In the genomic region with DNA sequence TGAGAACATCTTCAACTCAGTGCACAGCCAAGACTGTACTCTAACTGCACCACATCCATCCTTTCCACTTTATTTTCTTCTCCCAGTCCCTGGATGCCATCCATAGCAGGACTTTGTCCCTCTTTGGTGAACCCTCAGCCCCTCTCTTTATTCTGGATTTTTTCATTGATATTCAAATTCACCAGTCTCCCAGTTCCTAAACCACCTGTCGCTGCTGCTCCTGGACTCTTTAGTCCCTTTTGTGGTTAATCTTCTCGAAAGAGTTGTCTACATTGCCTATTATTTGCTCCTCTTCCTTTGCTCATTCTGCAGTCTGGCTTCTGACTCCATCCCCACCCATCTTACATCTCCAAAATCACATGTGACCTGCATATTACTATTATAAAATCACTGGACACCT, we compare ENCODE assay signal across 26 cellular contexts.
"Had no signal": no experiment of that assay in that cellular context is flagged by ENCODE, and none has a peak within 500 bp of the region (broad histone marks: within the 10 kb centered on the region; RNA-seq: fewer than 3 reads in every experiment).

No MANE protein-coding gene starts in this region.

- DNase-seq: stimulated activated CD4-positive, alpha-beta T cell treated with anti-CD3 and anti-CD28 coated beads, Interleukin-2, amount 100 ng/mL, for 48 hours; stimulated activated CD4-positive, alpha-beta T cell treated with anti-CD3 and anti-CD28 coated beads, Interleukin-4, amount 100 ng/mL, for 1 hour; stimulated activated CD4-positive, alpha-beta T cell treated with anti-CD3 and anti-CD28 coated beads, Interleukin-4, amount 100 ng/mL, for 24 hours; stimulated activated CD4-positive, alpha-beta T cell treated with anti-CD3 and anti-CD28 coated beads, Interleukin-4, amount 100 ng/mL, for 4 hours; stimulated activated CD8-positive, alpha-beta memory T cell treated with anti-CD3 and anti-CD28 coated beads, Interleukin-4, amount 100 ng/mL, for 48 hours; stimulated activated naive B cell treated with anti-CD40 and anti-IgM and Interleukin-4, amounts not matched to agents 10 μg/mL and 1 μg/mL and 100 μg/mL, for 72 hours; stimulated activated naive CD4-positive, alpha-beta T cell; stimulated activated naive CD4-positive, alpha-beta T cell treated with Interleukin-2 at 50 U/mL for 16 hours; stimulated activated naive CD8-positive, alpha-beta T cell treated with anti-CD3 and anti-CD28 coated beads, Interleukin-15, amount 100 ng/mL, for 72 hours; stimulated activated naive CD8-positive, alpha-beta T cell treated with anti-CD3 and anti-CD28 coated beads, Interleukin-15, Interleukin-2, amounts not matched to agents 100 U/mL and 50 U/mL, for 24 hours; stomach; substantia nigra; testis; thyroid gland; transverse colon; upper lobe of left lung; upper lobe of right lung; uterus had no signal

- H3K9me3 ChIP-seq: stomach, suprapubic skin, testis, thoracic aorta, thyroid gland, tibial nerve, transverse colon, upper lobe of left lung, upper lobe of right lung, uterus, vagina had no signal

- H3K27me3 Mint-ChIP-seq: stimulated activated naive B cell treated with anti-CD40 and anti-IgM and Interleukin-4, amounts not matched to agents 10 μg/mL and 1 μg/mL and 100 μg/mL, for 72 hours; stimulated activated naive CD8-positive, alpha-beta T cell treated with anti-CD3 and anti-CD28 coated beads, Interleukin-15, amount 100 ng/mL, for 72 hours; stimulated activated naive CD8-positive, alpha-beta T cell treated with anti-CD3 and anti-CD28 coated beads, Interleukin-15, Interleukin-2, amounts not matched to agents 100 ng/mL and 50 ng/mL, for 24 hours; type B pancreatic cell had no signal

- H3K27ac Mint-ChIP-seq: stimulated activated effector memory CD8-positive, alpha-beta T cell treated with anti-CD3 and anti-CD28 coated beads, Interleukin-12 subunit alpha, Interleukin-12 subunit beta, amount 100 ng/mL, for 72 hours; stimulated activated memory B cell treated with anti-CD40 and anti-IgM and Interleukin-4, amounts not matched to agents 10 μg/mL and 1 μg/mL and 100 μg/mL, for 72 hours; stimulated activated naive B cell treated with anti-CD40 and anti-IgM and Interleukin-4, amounts not matched to agents 10 μg/mL and 1 μg/mL and 100 μg/mL, for 72 hours; stimulated activated naive CD8-positive, alpha-beta T cell treated with anti-CD3 and anti-CD28 coated beads, Interleukin-15, amount 100 ng/mL, for 72 hours; stimulated activated naive CD8-positive, alpha-beta T cell treated with anti-CD3 and anti-CD28 coated beads, Interleukin-15, Interleukin-2, amounts not matched to agents 100 ng/mL and 50 ng/mL, for 24 hours; type B pancreatic cell had no signal

- H3K4me3 ChIP-seq: stomach, suprapubic skin, testis, thoracic aorta, thyroid gland, tibial nerve, transverse colon, upper lobe of left lung, upper lobe of right lung, uterus, vagina had no signal

- H3K9me3 Mint-ChIP-seq: stimulated activated effector memory CD8-positive, alpha-beta T cell treated with anti-CD3 and anti-CD28 coated beads, Interleukin-12 subunit alpha, Interleukin-12 subunit beta, amount 100 ng/mL, for 72 hours; stimulated activated memory B cell treated with anti-CD40 and anti-IgM and Interleukin-4, amounts not matched to agents 10 μg/mL and 1 μg/mL and 100 μg/mL, for 72 hours; stimulated activated naive B cell treated with anti-CD40 and anti-IgM and Interleukin-4, amounts not matched to agents 10 μg/mL and 1 μg/mL and 100 μg/mL, for 72 hours; stimulated activated naive CD8-positive, alpha-beta T cell treated with anti-CD3 and anti-CD28 coated beads, Interleukin-15, amount 100 ng/mL, for 72 hours; stimulated activated naive CD8-positive, alpha-beta T cell treated with anti-CD3 and anti-CD28 coated beads, Interleukin-15, Interleukin-2, amounts not matched to agents 100 ng/mL and 50 ng/mL, for 24 hours; type B pancreatic cell had no signal

- H3K27me3 ChIP-seq: stomach, suprapubic skin, testis, thyroid gland, tibial nerve, transverse colon, upper lobe of left lung, upper lobe of right lung, uterus, vagina had no signal

- H3K4me1 ChIP-seq: uterus had no signal

- H3K27ac ChIP-seq: stomach, suprapubic skin, testis, thoracic aorta, thyroid gland, tibial nerve, transverse colon, upper lobe of left lung, upper lobe of right lung, uterus, vagina had no signal

- H3K36me3 ChIP-seq: stomach, suprapubic skin, thoracic aorta, thyroid gland, tibial nerve, transverse colon, upper lobe of left lung, upper lobe of right lung, uterus, vagina had no signal

- H3K36me3 Mint-ChIP-seq: stimulated activated effector memory CD8-positive, alpha-beta T cell treated with anti-CD3 and anti-CD28 coated beads, Interleukin-12 subunit alpha, Interleukin-12 subunit beta, amount 100 ng/mL, for 72 hours; stimulated activated memory B cell treated with anti-CD40 and anti-IgM and Interleukin-4, amounts not matched to agents 10 μg/mL and 1 μg/mL and 100 μg/mL, for 72 hours; stimulated activated naive B cell treated with anti-CD40 and anti-IgM and Interleukin-4, amounts not matched to agents 10 μg/mL and 1 μg/mL and 100 μg/mL, for 72 hours; type B pancreatic cell had no signal

- H3K4me3 Mint-ChIP-seq: stimulated activated effector memory CD8-positive, alpha-beta T cell treated with anti-CD3 and anti-CD28 coated beads, Interleukin-12 subunit alpha, Interleukin-12 subunit beta, amount 100 ng/mL, for 72 hours; stimulated activated memory B cell treated with anti-CD40 and anti-IgM and Interleukin-4, amounts not matched to agents 10 μg/mL and 1 μg/mL and 100 μg/mL, for 72 hours; stimulated activated naive B cell treated with anti-CD40 and anti-IgM and Interleukin-4, amounts not matched to agents 10 μg/mL and 1 μg/mL and 100 μg/mL, for 72 hours; stimulated activated naive CD8-positive, alpha-beta T cell treated with anti-CD3 and anti-CD28 coated beads, Interleukin-15, amount 100 ng/mL, for 72 hours; stimulated activated naive CD8-positive, alpha-beta T cell treated with anti-CD3 and anti-CD28 coated beads, Interleukin-15, Interleukin-2, amounts not matched to agents 100 ng/mL and 50 ng/mL, for 24 hours; type B pancreatic cell had no signal
